29 cellular contexts compared by ENCODE assay signal in genomic region chrX:66262807-66263206, GRCh38.
"Had no signal": no experiment of that assay in that cellular context is flagged by ENCODE, and none has a peak within 500 bp of the region (broad histone marks: within the 10 kb centered on the region; RNA-seq: fewer than 3 reads in every experiment).

No MANE protein-coding gene starts in this region.

- H3K9ac ChIP-seq: neural progenitor cell had no signal

- DNase-seq: naive thymus-derived CD4-positive, alpha-beta T cell; natural killer cell; occipital lobe; ovary; right cardiac atrium; spleen; stimulated activated CD4-positive, alpha-beta T cell treated with anti-CD3 and anti-CD28 coated beads, Interleukin-12 subunit alpha, Interleukin-12 subunit beta, amount 100 ng/mL, for 4 hours; stimulated activated CD4-positive, alpha-beta T cell treated with anti-CD3 and anti-CD28 coated beads, Interleukin-1b, Interleukin-23, amount 100 ng/mL, for 48 hours; stimulated activated CD4-positive, alpha-beta T cell treated with anti-CD3 and anti-CD28 coated beads, Interleukin-4, amount 100 ng/mL, for 1 hour; stimulated activated CD4-positive, alpha-beta T cell treated with anti-CD3 and anti-CD28 coated beads, Interleukin-4, amount 100 ng/mL, for 4 hours; stimulated activated CD8-positive, alpha-beta memory T cell treated with anti-CD3 and anti-CD28 coated beads, Interleukin-4, amount 100 ng/mL, for 48 hours; stimulated activated naive CD4-positive, alpha-beta T cell; stimulated activated naive CD8-positive, alpha-beta T cell treated with anti-CD3 and anti-CD28 coated beads, Interleukin-15, amount 100 ng/mL, for 72 hours; stimulated activated naive CD8-positive, alpha-beta T cell treated with anti-CD3 and anti-CD28 coated beads, Interleukin-15, Interleukin-2, amounts not matched to agents 100 U/mL and 50 U/mL, for 24 hours; substantia nigra; testis; tibial artery; transverse colon; upper lobe of right lung; uterus had no signal

- H3K4me1 Mint-ChIP-seq: naive thymus-derived CD4-positive, alpha-beta T cell; natural killer cell; nephron; neural progenitor cell; stimulated activated memory B cell treated with anti-CD40 and anti-IgM and Interleukin-4, amounts not matched to agents 10 μg/mL and 1 μg/mL and 100 μg/mL, for 72 hours; stimulated activated naive CD8-positive, alpha-beta T cell treated with anti-CD3 and anti-CD28 coated beads, Interleukin-15, amount 100 ng/mL, for 72 hours had no signal

- H3K36me3 ChIP-seq: neural progenitor cell, ovary, prostate gland, spleen, upper lobe of right lung, uterus had no signal

- H3K27me3 Mint-ChIP-seq: stimulated activated naive CD8-positive, alpha-beta T cell treated with anti-CD3 and anti-CD28 coated beads, Interleukin-15, amount 100 ng/mL, for 72 hours; type B pancreatic cell had no signal

- H3K4me3 Mint-ChIP-seq: naive thymus-derived CD4-positive, alpha-beta T cell; natural killer cell; nephron; neural progenitor cell; stimulated activated memory B cell treated with anti-CD40 and anti-IgM and Interleukin-4, amounts not matched to agents 10 μg/mL and 1 μg/mL and 100 μg/mL, for 72 hours; stimulated activated naive CD8-positive, alpha-beta T cell treated with anti-CD3 and anti-CD28 coated beads, Interleukin-15, amount 100 ng/mL, for 72 hours; type B pancreatic cell had no signal

- H3K27ac Mint-ChIP-seq: naive thymus-derived CD4-positive, alpha-beta T cell; natural killer cell; nephron; neural progenitor cell; stimulated activated memory B cell treated with anti-CD40 and anti-IgM and Interleukin-4, amounts not matched to agents 10 μg/mL and 1 μg/mL and 100 μg/mL, for 72 hours; stimulated activated naive CD8-positive, alpha-beta T cell treated with anti-CD3 and anti-CD28 coated beads, Interleukin-15, amount 100 ng/mL, for 72 hours; type B pancreatic cell had no signal

- H2AFZ ChIP-seq: neural progenitor cell had no signal

- H3K9me3 Mint-ChIP-seq: stimulated activated memory B cell treated with anti-CD40 and anti-IgM and Interleukin-4, amounts not matched to agents 10 μg/mL and 1 μg/mL and 100 μg/mL, for 72 hours; stimulated activated naive CD8-positive, alpha-beta T cell treated with anti-CD3 and anti-CD28 coated beads, Interleukin-15, amount 100 ng/mL, for 72 hours; type B pancreatic cell had no signal

- H3K27me3 ChIP-seq: neural progenitor cell, ovary, spleen, suprapubic skin, testis, tibial artery, transverse colon, upper lobe of right lung, uterus had no signal

- H3K9me3 ChIP-seq: ovary, prostate gland, spleen, suprapubic skin, testis, transverse colon, upper lobe of right lung, uterus had no signal

- ATAC-seq: naive thymus-derived CD4-positive, alpha-beta T cell; natural killer cell; right cardiac atrium; sciatic nerve; stimulated activated memory B cell treated with anti-CD40 and anti-IgM and Interleukin-4, amounts not matched to agents 10 μg/mL and 1 μg/mL and 100 μg/mL, for 72 hours; stimulated activated naive CD8-positive, alpha-beta T cell treated with anti-CD3 and anti-CD28 coated beads, Interleukin-15, amount 100 ng/mL, for 72 hours; stimulated activated naive CD8-positive, alpha-beta T cell treated with anti-CD3 and anti-CD28 coated beads, Interleukin-15, Interleukin-2, amounts not matched to agents 100 U/mL and 50 U/mL, for 24 hours; upper lobe of right lung had no signal

- H3K4me3 ChIP-seq: neural progenitor cell, ovary, prostate gland, skin epidermis, smooth muscle cell, spleen, suprapubic skin, testis, tibial artery, transverse colon, upper lobe of right lung, uterus had no signal

- H3K27ac ChIP-seq: neural progenitor cell, ovary, prostate gland, skin epidermis, spleen, suprapubic skin, testis, tibial artery, transverse colon, upper lobe of right lung, uterus had no signal

- H3K4me1 ChIP-seq: neural progenitor cell, prostate gland, spleen, suprapubic skin, testis, tibial artery, transverse colon, upper lobe of right lung, uterus had no signal

- H3K36me3 Mint-ChIP-seq: naive thymus-derived CD4-positive, alpha-beta T cell; natural killer cell; stimulated activated memory B cell treated with anti-CD40 and anti-IgM and Interleukin-4, amounts not matched to agents 10 μg/mL and 1 μg/mL and 100 μg/mL, for 72 hours had no signal

- H3K4me2 ChIP-seq: neural progenitor cell, smooth muscle cell had no signal
